Comparison of ENCODE assay signal across 19 cellular contexts in the genomic region with DNA sequence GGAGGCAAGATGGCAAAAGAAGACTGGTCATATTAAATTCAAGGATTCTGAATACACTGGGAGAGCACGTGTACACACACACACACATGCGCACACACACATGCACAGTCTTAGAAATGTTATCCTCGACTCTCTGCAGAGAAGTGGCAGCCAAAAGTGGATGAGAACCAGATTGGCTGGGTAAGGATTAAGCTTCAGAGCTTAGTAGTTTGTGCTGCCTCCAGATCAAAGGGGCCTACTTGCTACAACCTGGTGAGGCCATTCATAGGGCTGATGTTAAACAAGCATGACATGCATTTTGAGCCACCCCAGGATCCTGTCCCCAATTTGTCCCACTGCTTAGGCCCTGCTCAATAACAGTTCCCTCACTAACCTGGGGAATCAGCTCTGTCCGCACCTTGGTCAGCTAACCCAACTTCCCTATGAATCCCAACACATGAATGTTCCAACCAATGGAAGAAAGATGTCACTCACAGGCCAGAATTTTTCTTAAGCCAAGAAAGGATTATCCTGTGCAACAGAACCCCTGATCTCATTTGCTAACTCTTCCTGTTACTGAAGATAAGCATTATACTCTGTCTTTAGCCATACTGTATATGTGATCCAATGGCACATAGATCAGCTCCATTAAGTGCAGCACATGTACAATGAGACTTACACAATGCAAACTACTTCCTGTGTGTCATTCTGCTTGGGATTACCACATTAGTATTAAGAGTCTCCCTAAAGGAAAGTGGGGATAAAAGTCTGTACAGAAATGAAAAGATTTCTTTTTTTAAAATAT. TPM values are rescaled to one million over a fixed set of nuclear protein-coding genes. Genes with fewer than 3 reads are reported as not detected.
DNase-seq lines count a peak whose midpoint lies in the region; FAIRE-seq and TF ChIP-seq lines count a peak whose summit lies in the region.
"Had no signal": no experiment of that assay in that cellular context is flagged by ENCODE, and none has a peak within 500 bp of the region (broad histone marks: within the 10 kb centered on the region; RNA-seq: fewer than 3 reads in every experiment).

No MANE protein-coding gene starts in this region.

- no peak for TF ChIP-seq CTCF in NB4 (IDR thresholded peaks at IDR 0.05; ENCODE audit: low read depth, low read length)
- TF ChIP-seq CTCF in keratinocyte (optimal IDR thresholded peaks at IDR 0.05 in 1 of 3, IDR thresholded peaks at IDR 0.05 in 1 of 3, conservative IDR thresholded peaks at IDR 0.05 in 1 of 3; ENCODE audit: extremely low read depth in 1 of 3, insufficient read depth in 2 of 3, low read length in 3 of 3), result no peak

- no peaks in the 10 kb centered on the region for H3K79me2 ChIP-seq in keratinocyte (ENCODE audit: control insufficient read depth, insufficient read depth, low read length)

- no peak overlapping the region for H3K4me2 ChIP-seq in keratinocyte (ENCODE audit: control insufficient read depth, extremely low read depth, insufficient read depth, low read depth, low read length)
- H3K4me2 ChIP-seq: smooth muscle cell had no signal

- no peaks in the 10 kb centered on the region for H3K27me3 ChIP-seq in keratinocyte (ENCODE audit: control insufficient read depth, extremely low read depth, insufficient read depth, low read length)

- H3K36me3 ChIP-seq in keratinocyte (ENCODE audit: control insufficient read depth in 2 of 2, extremely low read depth in 1 of 2, insufficient read depth in 2 of 2, low read length in 2 of 2), result no peaks in the 10 kb centered on the region

- no peak overlapping the region for H3K9ac ChIP-seq in keratinocyte (ENCODE audit: control insufficient read depth, extremely low read depth, insufficient read depth, low read length)

- H3K9me3 ChIP-seq in keratinocyte (ENCODE audit: control insufficient read depth, low read depth, low read length), result no peaks in the 10 kb centered on the region
- H3K9me3 ChIP-seq: Caco-2, psoas muscle had no signal

- no peak overlapping the region for H3K27ac ChIP-seq in keratinocyte (ENCODE audit: control insufficient read depth, insufficient read depth, low read length)
- H3K27ac ChIP-seq: coronary artery, psoas muscle had no signal

- no peak overlapping the region for H3K4me3 ChIP-seq in NB4 (ENCODE audit: low read depth, low read length)
- H3K4me3 ChIP-seq in keratinocyte (ENCODE audit: control insufficient read depth in 2 of 3, extremely low read depth in 1 of 3, insufficient read depth in 2 of 3, low read depth in 1 of 3, low read length in 3 of 3), result no peak overlapping the region
- H3K4me3 ChIP-seq: coronary artery, psoas muscle, smooth muscle cell had no signal

- no peak for TF ChIP-seq POLR2A in NB4 (IDR thresholded peaks at IDR 0.05; ENCODE audit: extremely low read depth, insufficient read length)

- no peak overlapping the region for H2AFZ ChIP-seq in keratinocyte (ENCODE audit: control insufficient read depth, low read length)

- no peaks in the 10 kb centered on the region for H3K9me1 ChIP-seq in keratinocyte (ENCODE audit: control insufficient read depth, extremely low read depth, insufficient read depth, low read length)

- H4K20me1 ChIP-seq in keratinocyte (ENCODE audit: control insufficient read depth, extremely low read depth, insufficient read depth, low read length), result no peaks in the 10 kb centered on the region

- dilution Hi-C loops in keratinocyte (cut with MboI; ENCODE audit: extremely low pct_ligation_motif_present, low sequenced_read_pairs), result no loop called here

- FAIRE-seq in keratinocyte (lab: Jason Lieb, UNC), result peak; percentile 13

- H3K4me1 ChIP-seq in keratinocyte (ENCODE audit: control insufficient read depth, extremely low read depth, insufficient read depth, low read length), result peaks cover 9% of the 10 kb centered on the region
- H3K4me1 ChIP-seq: Caco-2 had no signal

- DNase-seq in HCEC 1CT (peak; percentile 38), NB4 (ENCODE audit: low read depth) (peak; percentile 65), amniotic epithelial cell (ENCODE audit: low read depth) (peak; percentile 52), keratinocyte (ENCODE audit: low read depth, low spot score) (no peak), hippocampal formation (lab: John Stamatoyannopoulos, UW) (no peak), GM03348 (ENCODE audit: low spot score) (no peak), NCI-H1417 treated with DMSO at 0.1 percent for 48 hours (lab: John Stamatoyannopoulos, UW) (no peak)
- DNase-seq in activated T-cell treated with anti-CD3 and anti-CD28 coated beads, Interleukin-2, amount 50 U/mL, for 1 hour, result no peak
- DNase-seq: activated CD4-positive, CD25-positive, alpha-beta regulatory T cell; Caco-2; left colon; NCI-H2081; NCI-H510A treated with DMSO at 0.1 percent for 48 hours; PC-3; psoas muscle; stimulated activated CD4-positive, alpha-beta T cell treated with anti-CD3 and anti-CD28 coated beads, Interleukin-4, amount 100 ng/mL, for 1 hour; T-helper 2 cell had no signal

RNA-seq across cellular contexts. Expression of gene TOMM6, which starts 31.0 kb away (rescaled TPM):
- polyA plus RNA-seq in keratinocyte, result 266 to 449 TPM (median 374 TPM) in 3 replicates
- polyA plus RNA-seq in keratinocyte (2011; ENCODE audit: low read depth), result 41.2 TPM
- polyA plus RNA-seq in keratinocyte (2011; cell fraction: cytosol; rRNA removed), result 329 and 379 TPM in 2 replicates
- 135 and 194 TPM in 2 replicates for polyA plus RNA-seq in keratinocyte (2011; cell fraction: nucleus; rRNA removed)
- 315 and 317 TPM in 2 replicates for polyA plus RNA-seq in keratinocyte (2012; ENCODE audit: low replicate concordance)
- 53.6 to 136 TPM (median 100.0 TPM) in 3 replicates for polyA minus RNA-seq in keratinocyte
- polyA minus RNA-seq in keratinocyte (2011; cell fraction: cytosol; rRNA and poly(A)+ RNA removed), result 82.3 TPM
- 17.5 and 20.6 TPM in 2 replicates for polyA minus RNA-seq in keratinocyte (2011; cell fraction: nucleus; rRNA and poly(A)+ RNA removed)

RNA-seq across cellular contexts. Expression of gene PRICKLE4, which starts 37.9 kb away (rescaled TPM):
- polyA plus RNA-seq in keratinocyte, result 0.13 to 0.61 TPM (median 0.32 TPM) in 3 replicates
- not detected for polyA plus RNA-seq in keratinocyte (2011; ENCODE audit: low read depth)
- polyA plus RNA-seq in keratinocyte (2011; cell fraction: cytosol; rRNA removed), result 0.13 TPM in 1 of 2 replicates, not detected in the other
- polyA plus RNA-seq in keratinocyte (2011; cell fraction: nucleus; rRNA removed), result 4.9 and 6.8 TPM in 2 replicates
- polyA plus RNA-seq in keratinocyte (2012; ENCODE audit: low replicate concordance), result 0.46 TPM in 1 of 2 replicates, not detected in the other
- not detected in 3 replicates for polyA minus RNA-seq in keratinocyte
- polyA minus RNA-seq in keratinocyte (2011; cell fraction: cytosol; rRNA and poly(A)+ RNA removed), result not detected
- 1.0 and 1.5 TPM in 2 replicates for polyA minus RNA-seq in keratinocyte (2011; cell fraction: nucleus; rRNA and poly(A)+ RNA removed)
- polyA plus RNA-seq: smooth muscle cell had no signal

RNA-seq across cellular contexts. Expression of gene FRS3, which starts 38.8 kb away (rescaled TPM):
- 2.0 to 2.5 TPM (median 2.0 TPM) in 3 replicates for polyA plus RNA-seq in keratinocyte
- not detected for polyA plus RNA-seq in keratinocyte (2011; ENCODE audit: low read depth)
- 1.0 and 1.8 TPM in 2 replicates for polyA plus RNA-seq in keratinocyte (2011; cell fraction: cytosol; rRNA removed)
- 3.5 and 5.4 TPM in 2 replicates for polyA plus RNA-seq in keratinocyte (2011; cell fraction: nucleus; rRNA removed)
- 0.73 and 1.6 TPM in 2 replicates for polyA plus RNA-seq in keratinocyte (2012; ENCODE audit: low replicate concordance)
- polyA minus RNA-seq in keratinocyte, result 2.3 to 2.9 TPM (median 2.7 TPM) in 3 replicates
- 0.96 TPM for polyA minus RNA-seq in keratinocyte (2011; cell fraction: cytosol; rRNA and poly(A)+ RNA removed)
- polyA minus RNA-seq in keratinocyte (2011; cell fraction: nucleus; rRNA and poly(A)+ RNA removed), result 0.54 and 0.95 TPM in 2 replicates

Comparison
In these comparisons a context has a peak if more than half of its experiments do, and no peak if none do; other contexts are left out.
1. DNase-seq: peak in HCEC 1CT (single experiment), NB4 (single experiment) and amniotic epithelial cell (single experiment); none in keratinocyte (single experiment), activated T-cell treated with anti-CD3 and anti-CD28 coated beads, Interleukin-2, amount 50 U/mL, for 1 hour (single experiment), hippocampal formation (0 of 2), GM03348 (single experiment) and NCI-H1417 treated with DMSO at 0.1 percent for 48 hours (single experiment).